ENCODE assay signal across 8 cellular contexts in the genomic region with DNA sequence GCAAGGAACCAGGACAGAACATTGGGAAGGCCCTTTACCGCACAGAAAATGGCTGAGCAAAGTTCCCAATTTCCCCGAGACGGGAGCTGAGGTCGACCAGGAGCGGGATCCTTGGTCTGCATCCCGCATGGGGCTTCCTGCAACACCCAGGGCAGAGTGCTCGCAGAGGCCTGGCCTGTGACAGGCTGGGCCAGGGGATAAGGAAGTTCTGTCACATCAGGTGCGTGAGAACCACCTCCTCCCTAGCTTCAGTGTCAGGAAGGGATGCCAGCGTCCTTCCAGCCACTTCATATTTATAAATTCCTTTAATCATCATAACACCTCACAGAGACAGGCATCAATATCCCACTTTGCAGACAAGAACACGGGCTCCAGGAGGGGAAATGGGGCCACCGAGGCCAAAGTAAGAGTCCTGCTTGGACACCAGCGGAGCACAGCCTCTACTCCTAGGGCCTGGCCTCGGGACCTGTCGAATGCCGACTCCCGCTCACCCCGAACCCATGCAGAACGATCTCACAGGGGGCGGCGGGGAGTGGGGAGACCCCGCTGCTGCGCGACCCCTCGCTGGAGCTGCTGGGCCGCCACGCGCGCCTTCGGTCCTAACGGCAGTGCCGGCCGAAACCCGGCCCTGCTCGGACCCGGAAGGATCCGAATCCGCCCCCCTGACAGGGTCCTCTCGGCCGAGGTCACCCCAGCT. TPM values are rescaled to one million over a fixed set of nuclear protein-coding genes. Genes with fewer than 3 reads are reported as not detected.
DNase-seq lines count a peak whose midpoint lies in the region; ATAC-seq and TF ChIP-seq lines count a peak whose summit lies in the region.

No MANE protein-coding gene starts in this region.

- peak overlapping the region; percentile 98 for H4K91ac ChIP-seq in mesenchymal stem cell (ENCODE audit: low read length)

- H2AK5ac ChIP-seq in mesenchymal stem cell (ENCODE audit: low read length, severe bottlenecking): peak overlapping the region; percentile 44

- H3K23ac ChIP-seq in mesenchymal stem cell (ENCODE audit: low read length in 2 of 2): peak overlapping the region; percentile 48 to 68

- H3K18ac ChIP-seq in mesenchymal stem cell (ENCODE audit: low read depth in 1 of 2, low read length in 2 of 2): peak overlapping the region; percentile 96 to 99

- H3K79me1 ChIP-seq in mesenchymal stem cell (replicated peaks; ENCODE audit: low read length, poor library complexity, severe bottlenecking): peaks cover 22% of the 10 kb centered on the region

- peak overlapping the region; percentile 98 for H2BK120ac ChIP-seq in mesenchymal stem cell (ENCODE audit: low read depth, low read length)

- H2BK15ac ChIP-seq in mesenchymal stem cell (ENCODE audit: low read depth, poor library complexity, severe bottlenecking): peak overlapping the region; percentile 49

- DNase-seq in PC-9 (no peak), colonic mucosa (peak; percentile 59), mesenchymal stem cell (peak; percentile 42), DMS153 treated with DMSO at 0.1 percent for 48 hours (lab: John Stamatoyannopoulos, UW; ENCODE audit: unreplicated experiment) (no peak), NCI-H146 treated with DMSO at 0.1 percent for 48 hours (lab: John Stamatoyannopoulos, UW; ENCODE audit: unreplicated experiment) (no peak), SKM-1 treated with dmso at 0.1 percent for 144 hours (lab: John Stamatoyannopoulos, UW; ENCODE audit: unreplicated experiment) (no peak)

- POLR2A ChIA-PET in PC-9 (lab: Charles Lee; ENCODE audit: unreplicated experiment): interaction anchor here (0.5 to 0.9 kb wide), 7 partner anchors 45 to 571 kb away, joined by 3 to 8 read pairs (median 5); a partner anchor contains a TSS

- H4K8ac ChIP-seq in mesenchymal stem cell (ENCODE audit: low read length): peak overlapping the region; percentile 98

- TSS peak; percentile 17 for BruUV-seq in PC-9 (replicated peaks; lab: Mats Ljungman, UMichigan)

- TF ChIP-seq CTCF in PC-9 (conservative IDR thresholded peaks at IDR 0.05): no peak
- no peak for TF ChIP-seq CTCF in colonic mucosa (IDR thresholded peaks at IDR 0.05)

- H2BK12ac ChIP-seq in mesenchymal stem cell (ENCODE audit: low read length in 2 of 2): peak overlapping the region in 1 of 2 experiments; percentile 11

- peaks cover 52 to 65% (median 58%) of the 10 kb centered on the region in 11 experiments for H3K36me3 ChIP-seq in BLaER1 treated with 17β-estradiol and CSF1 and Interleukin-3, amounts not matched to agents 10 nM and 100 nM
- H3K36me3 ChIP-seq in PC-9 (ENCODE audit: low read depth): no peaks in the 10 kb centered on the region
- H3K36me3 ChIP-seq in colonic mucosa: peaks cover 16% of the 10 kb centered on the region
- H3K36me3 ChIP-seq in mesenchymal stem cell (ENCODE audit: control insufficient read depth in 1 of 2, insufficient read depth in 2 of 2, low read depth in 1 of 2, low read length in 2 of 2): peaks cover 60% of the 10 kb centered on the region in 2 experiments

- peaks cover 10% of the 10 kb centered on the region for H3F3A ChIP-seq in PC-9 (ENCODE audit: insufficient read depth, low read depth)

- no peaks in the 10 kb centered on the region for H3K27me3 ChIP-seq in BLaER1 treated with 17β-estradiol and CSF1 and Interleukin-3, amounts not matched to agents 10 nM and 100 nM
- no peaks in the 10 kb centered on the region for H3K27me3 ChIP-seq in PC-9 (ENCODE audit: insufficient read depth, low read depth)
- H3K27me3 ChIP-seq in colonic mucosa: no peaks in the 10 kb centered on the region
- H3K27me3 ChIP-seq in mesenchymal stem cell (ENCODE audit: control insufficient read depth in 1 of 2, insufficient read depth in 1 of 2, low read length in 2 of 2): no peaks in the 10 kb centered on the region

- peak overlapping the region; percentile 93 to 100 (median 98) for H3K4me2 ChIP-seq in BLaER1 treated with 17β-estradiol and CSF1 and Interleukin-3, amounts not matched to agents 10 nM and 100 nM
- H3K4me2 ChIP-seq in PC-9: peak overlapping the region; percentile 99
- H3K4me2 ChIP-seq in mesenchymal stem cell (ENCODE audit: low read length, poor library complexity, severe bottlenecking): peak overlapping the region; percentile 86

- peaks cover 46 to 74% (median 71%) of the 10 kb centered on the region in 10 experiments for H3K4me1 ChIP-seq in BLaER1 treated with 17β-estradiol and CSF1 and Interleukin-3, amounts not matched to agents 10 nM and 100 nM
- H3K4me1 ChIP-seq in PC-9 (replicated peaks; ENCODE audit: insufficient read depth): peaks cover 11% of the 10 kb centered on the region
- peaks cover 21% of the 10 kb centered on the region for H3K4me1 ChIP-seq in colonic mucosa
- peaks cover 56% of the 10 kb centered on the region for H3K4me1 ChIP-seq in mesenchymal stem cell (ENCODE audit: control insufficient read depth, insufficient read depth, low read depth, low read length)

- H3K9ac ChIP-seq in BLaER1 treated with 17β-estradiol and CSF1 and Interleukin-3, amounts not matched to agents 10 nM and 100 nM: peak overlapping the region; percentile 91 to 99 (median 98)
- H3K9ac ChIP-seq in colonic mucosa (ENCODE audit: low read depth in 2 of 2, low read length in 2 of 2) (peak overlapping the region; percentile 91 to 99), mesenchymal stem cell (ENCODE audit: low read length) (peak overlapping the region; percentile 98)

- H3K27ac ChIP-seq in BLaER1 treated with 17β-estradiol and CSF1 and Interleukin-3, amounts not matched to agents 10 nM and 100 nM: peak overlapping the region; percentile 91 to 100 (median 98)
- H3K27ac ChIP-seq in PC-9: peak overlapping the region; percentile 51
- peak overlapping the region; percentile 100 for H3K27ac ChIP-seq in colonic mucosa
- H3K27ac ChIP-seq in mesenchymal stem cell (ENCODE audit: low read length, poor library complexity, severe bottlenecking): peak overlapping the region; percentile 32

- 10% methylated on average over 29 of the region's 39 CpGs for WGBS in mesenchymal stem cell

- no peaks in the 10 kb centered on the region for H3K9me2 ChIP-seq in PC-9 (ENCODE audit: insufficient read depth)

- H2AFZ ChIP-seq in PC-9: peak overlapping the region; percentile 70
- peak overlapping the region; percentile 48 for H2AFZ ChIP-seq in mesenchymal stem cell (ENCODE audit: low read depth, low read length)

- peak overlapping the region; percentile 87 for H2BK5ac ChIP-seq in mesenchymal stem cell (ENCODE audit: low read depth, low read length, poor library complexity, severe bottlenecking)

- peak overlapping the region; percentile 94 to 98 for H3K14ac ChIP-seq in mesenchymal stem cell (ENCODE audit: low read length in 2 of 2)

- H3K4ac ChIP-seq in mesenchymal stem cell (ENCODE audit: low read depth in 1 of 2, low read length in 2 of 2): peak overlapping the region; percentile 92 to 98

- H3K79me2 ChIP-seq in PC-9 (ENCODE audit: low read depth): peaks cover 51% of the 10 kb centered on the region

- CTCF ChIA-PET in PC-9 (lab: Charles Lee): no interaction called here

- peaks cover 60 to 82% (median 73%) of the 10 kb centered on the region in 11 experiments; a peak in 20 of 22 replicates for H4K20me1 ChIP-seq in BLaER1 treated with 17β-estradiol and CSF1 and Interleukin-3, amounts not matched to agents 10 nM and 100 nM
- peaks cover 11% of the 10 kb centered on the region; the same call in 1 of the 2 replicates for H4K20me1 ChIP-seq in PC-9 (ENCODE audit: insufficient read depth)

- H3K9me3 ChIP-seq in BLaER1 treated with 17β-estradiol and CSF1 and Interleukin-3, amounts not matched to agents 10 nM and 100 nM (replicated peaks in 1 of 11): no peaks in the 10 kb centered on the region
- H3K9me3 ChIP-seq in PC-9 (ENCODE audit: insufficient read depth, low read depth) (no peaks in the 10 kb centered on the region), colonic mucosa (no peaks in the 10 kb centered on the region), mesenchymal stem cell (ENCODE audit: control insufficient read depth, low read length) (no peaks in the 10 kb centered on the region)

- intact Hi-C loops in PC-9 (cut with micrococcal nuclease; ENCODE audit: unreplicated experiment) (loop anchor here (1.0 to 5.0 kb wide), 2 partner anchors 30 to 256 kb away; a partner anchor contains a TSS), colonic mucosa (cut with DNase I) (no loop called here)

- ATAC-seq in GM21526 (IDR thresholded peaks at IDR 0.05; ENCODE audit: low FRiP score, unreplicated experiment): peak; percentile 17

- peak overlapping the region; percentile 92 to 100 (median 95) for H3K4me3 ChIP-seq in BLaER1 treated with 17β-estradiol and CSF1 and Interleukin-3, amounts not matched to agents 10 nM and 100 nM
- peak overlapping the region; percentile 67 for H3K4me3 ChIP-seq in PC-9
- H3K4me3 ChIP-seq in colonic mucosa: peak overlapping the region; percentile 99
- peak overlapping the region; percentile 93 to 97 for H3K4me3 ChIP-seq in mesenchymal stem cell (ENCODE audit: insufficient read depth in 1 of 2, low read depth in 1 of 2, low read length in 2 of 2)

RNA-seq across cellular contexts. Expression of a gene that starts 0.5 kb away (rescaled TPM):
- total RNA-seq in PC-9 (2021) (45.7 and 60.6 TPM in 2 replicates), colonic mucosa (10 to 100 TPM; 51.0 to 62.2 TPM)
- 52.8 TPM for polyA plus RNA-seq in mesenchymal stem cell (2013, experiment 1 of 2)
- 52.1 TPM for polyA plus RNA-seq in mesenchymal stem cell (2013, experiment 2 of 2)

RNA-seq across cellular contexts. Expression of a gene that starts 0.8 kb away (rescaled TPM):
- 115 and 129 TPM in 2 replicates for total RNA-seq in PC-9 (2021)
- total RNA-seq in colonic mucosa: 100 to 1,000 TPM in 1 of 2 donors, 10 to 100 TPM in 1; 69.3 to 112 TPM
- polyA plus RNA-seq in mesenchymal stem cell (2013, experiment 1 of 2): 77.3 TPM
- 76.9 TPM for polyA plus RNA-seq in mesenchymal stem cell (2013, experiment 2 of 2)

RNA-seq across cellular contexts. Expression of a gene that starts 13.8 kb away (rescaled TPM):
- total RNA-seq in PC-9 (2021) (not detected in 2 replicates), colonic mucosa (not detected)
- not detected for polyA plus RNA-seq in mesenchymal stem cell (2013, experiment 1 of 2)
- not detected for polyA plus RNA-seq in mesenchymal stem cell (2013, experiment 2 of 2)

RNA-seq across cellular contexts. Expression of a gene that starts 29.5 kb away (rescaled TPM):
- total RNA-seq in PC-9 (2021): 26.0 and 35.0 TPM in 2 replicates
- 10 to 100 TPM; 15.1 to 16.9 TPM for total RNA-seq in colonic mucosa
- polyA plus RNA-seq in mesenchymal stem cell (2013, experiment 1 of 2): 10.2 TPM
- polyA plus RNA-seq in mesenchymal stem cell (2013, experiment 2 of 2): 10.2 TPM

RNA-seq across cellular contexts. Expression of a gene that starts 30.1 kb away (rescaled TPM):
- 143 and 147 TPM in 2 replicates for total RNA-seq in PC-9 (2021)
- total RNA-seq in colonic mucosa: 100 to 1,000 TPM in 1 of 2 donors, 10 to 100 TPM in 1; 99.0 to 145 TPM
- polyA plus RNA-seq in mesenchymal stem cell (2013, experiment 1 of 2): 66.4 TPM
- 68.0 TPM for polyA plus RNA-seq in mesenchymal stem cell (2013, experiment 2 of 2)

Comparison
In these comparisons a context has a peak if more than half of its experiments do, and no peak if none do; other contexts are left out.
1. H3K27ac ChIP-seq: peak in every context shown above with its lines; median percentile 100 in colonic mucosa; 98 in BLaER1 treated with 17β-estradiol and CSF1 and Interleukin-3, amounts not matched to agents 10 nM and 100 nM; 51 in PC-9; 32 in mesenchymal stem cell.
2. DNase-seq: peak in colonic mucosa (single experiment) and mesenchymal stem cell (single experiment); none in PC-9 (0 of 2), DMS153 treated with DMSO at 0.1 percent for 48 hours (single experiment), NCI-H146 treated with DMSO at 0.1 percent for 48 hours (single experiment) and SKM-1 treated with dmso at 0.1 percent for 144 hours (single experiment).
3. Peak in every context shown above with its lines, with median percentiles within 50 percentile points of each other: H3K4me2 ChIP-seq, H3K4me3 ChIP-seq and H3K9ac ChIP-seq.